ENCODE assay signal across 14 cellular contexts in genomic region chr20:25030007-25030648, GRCh38. TPM values are rescaled to one million over a fixed set of nuclear protein-coding genes. Genes with fewer than 3 reads are reported as not detected.
"Had no signal": no experiment of that assay in that cellular context is flagged by ENCODE, and none has a peak within 500 bp of the region (broad histone marks: within the 10 kb centered on the region; RNA-seq: fewer than 3 reads in every experiment).

No MANE protein-coding gene starts in this region.

- H3K4me3 Mint-ChIP-seq: activated CD8-positive, alpha-beta memory T cell treated with anti-CD3 and anti-CD28 coated beads, Interleukin-2, amount 10 ng/mL, durations not matched to agents 7 days and 5 days; activated naive CD8-positive, alpha-beta T cell treated with anti-CD3 and anti-CD28 coated beads for 36 hours; activated T-cell treated with anti-CD3 and anti-CD28 coated beads, Interleukin-2, amount 50 U/mL, for 4 hours; T-helper 2 cell treated with Interferon-gamma antibody and Interleukin-4, amounts not matched to agents 5 μg/mL and 100 μg/mL, for 36 hours had no signal

- H3K27ac Mint-ChIP-seq: activated CD8-positive, alpha-beta memory T cell treated with anti-CD3 and anti-CD28 coated beads, Interleukin-2, amount 10 ng/mL, durations not matched to agents 7 days and 5 days; activated naive CD8-positive, alpha-beta T cell treated with anti-CD3 and anti-CD28 coated beads for 36 hours; T-helper 2 cell treated with Interferon-gamma antibody and Interleukin-4, amounts not matched to agents 5 μg/mL and 100 μg/mL, for 36 hours had no signal

- H3K9me3 Mint-ChIP-seq: activated naive CD8-positive, alpha-beta T cell treated with anti-CD3 and anti-CD28 coated beads for 36 hours; activated T-cell treated with anti-CD3 and anti-CD28 coated beads, Interleukin-2, amount 50 U/mL, for 4 hours; T-helper 2 cell treated with Interferon-gamma antibody and Interleukin-4, amounts not matched to agents 5 μg/mL and 100 μg/mL, for 36 hours had no signal

- H3K27ac ChIP-seq: left lung had no signal

- H3K9me3 ChIP-seq: left lung, sigmoid colon had no signal

- ATAC-seq: activated CD8-positive, alpha-beta memory T cell treated with anti-CD3 and anti-CD28 coated beads, Interleukin-2, amount 10 ng/mL, durations not matched to agents 7 days and 5 days; activated T-cell treated with anti-CD3 and anti-CD28 coated beads, Interleukin-2, amount 50 U/mL, for 4 hours; left lung had no signal

- H3K4me3 ChIP-seq: left lung, sigmoid colon had no signal

- DNase-seq: activated CD4-positive, alpha-beta T cell treated with anti-CD3 and anti-CD28 coated beads, Interleukin-2, amount 50 U/mL, for 4 hours; activated CD8-positive, alpha-beta memory T cell treated with anti-CD3 and anti-CD28 coated beads, Interleukin-2, amount 10 ng/mL, durations not matched to agents 7 days and 5 days; activated gamma-delta T cell; activated naive CD8-positive, alpha-beta T cell treated with anti-CD3 and anti-CD28 coated beads for 36 hours; activated T-cell treated with anti-CD3 and anti-CD28 coated beads, Interleukin-2, amount 50 U/mL, for 4 hours; mesendoderm; sigmoid colon; stimulated activated CD4-positive, alpha-beta T cell treated with anti-CD3 and anti-CD28 coated beads, Interleukin-12 subunit alpha, Interleukin-12 subunit beta, amount 100 ng/mL, for 4 hours; stimulated activated naive CD4-positive, alpha-beta T cell had no signal

- H3K27me3 ChIP-seq: left lung, sigmoid colon had no signal

- H3K27me3 Mint-ChIP-seq: activated CD8-positive, alpha-beta memory T cell treated with anti-CD3 and anti-CD28 coated beads, Interleukin-2, amount 10 ng/mL, durations not matched to agents 7 days and 5 days; activated naive CD8-positive, alpha-beta T cell treated with anti-CD3 and anti-CD28 coated beads for 36 hours had no signal

RNA-seq across cellular contexts. Expression of gene VSX1, which starts 51.8 kb away (rescaled TPM):
- total RNA-seq: activated CD8-positive, alpha-beta memory T cell treated with anti-CD3 and anti-CD28 coated beads, Interleukin-2, amount 10 ng/mL, durations not matched to agents 7 days and 5 days; activated naive CD8-positive, alpha-beta T cell treated with anti-CD3 and anti-CD28 coated beads for 36 hours; activated T-cell treated with anti-CD3 and anti-CD28 coated beads, Interleukin-2, amount 50 U/mL, for 4 hours; epithelial cell of proximal tubule; glomerular endothelial cell; left lung; osteocyte; sigmoid colon had no signal
